In the genomic region with DNA sequence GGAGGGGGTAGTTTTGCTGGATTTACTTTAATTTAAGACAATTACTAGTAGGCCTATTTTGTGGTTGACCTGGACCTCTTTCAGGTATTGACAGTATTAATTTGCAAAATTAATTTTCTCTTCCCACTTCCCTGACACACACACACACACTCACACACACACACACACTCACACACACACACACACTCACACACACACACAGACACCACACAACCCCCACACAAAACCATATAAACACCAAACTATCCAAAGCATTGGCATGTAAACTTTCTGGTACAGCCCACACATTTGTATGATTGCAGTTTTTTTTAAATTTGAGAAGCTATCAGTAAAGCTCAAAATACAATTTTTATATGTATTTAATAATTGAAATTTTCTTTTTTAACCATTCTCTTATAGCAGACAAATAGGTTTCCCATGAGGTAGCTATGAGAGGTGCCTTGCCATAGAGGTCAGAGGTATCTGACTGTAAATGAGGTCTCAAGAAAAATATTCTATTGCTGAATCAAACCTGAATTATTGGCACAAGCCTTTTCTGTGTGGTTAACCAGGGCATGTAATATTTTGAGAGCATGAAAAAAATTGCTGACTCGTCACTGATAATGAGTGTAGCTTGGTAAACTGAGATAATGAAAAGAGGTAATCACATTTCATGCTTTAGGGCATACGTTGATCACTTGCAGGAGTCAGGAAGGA, we compare ENCODE assay signal across 3 cellular contexts.
TF ChIP-seq lines count a peak whose summit lies in the region.

No MANE protein-coding gene starts in this region.

TF ChIP-seq in GM23338, 12 proteins besides CTCF, POLR2A, EP300 and RAD21 (continues in another document):
- TF ChIP-seq, protein P1, sequence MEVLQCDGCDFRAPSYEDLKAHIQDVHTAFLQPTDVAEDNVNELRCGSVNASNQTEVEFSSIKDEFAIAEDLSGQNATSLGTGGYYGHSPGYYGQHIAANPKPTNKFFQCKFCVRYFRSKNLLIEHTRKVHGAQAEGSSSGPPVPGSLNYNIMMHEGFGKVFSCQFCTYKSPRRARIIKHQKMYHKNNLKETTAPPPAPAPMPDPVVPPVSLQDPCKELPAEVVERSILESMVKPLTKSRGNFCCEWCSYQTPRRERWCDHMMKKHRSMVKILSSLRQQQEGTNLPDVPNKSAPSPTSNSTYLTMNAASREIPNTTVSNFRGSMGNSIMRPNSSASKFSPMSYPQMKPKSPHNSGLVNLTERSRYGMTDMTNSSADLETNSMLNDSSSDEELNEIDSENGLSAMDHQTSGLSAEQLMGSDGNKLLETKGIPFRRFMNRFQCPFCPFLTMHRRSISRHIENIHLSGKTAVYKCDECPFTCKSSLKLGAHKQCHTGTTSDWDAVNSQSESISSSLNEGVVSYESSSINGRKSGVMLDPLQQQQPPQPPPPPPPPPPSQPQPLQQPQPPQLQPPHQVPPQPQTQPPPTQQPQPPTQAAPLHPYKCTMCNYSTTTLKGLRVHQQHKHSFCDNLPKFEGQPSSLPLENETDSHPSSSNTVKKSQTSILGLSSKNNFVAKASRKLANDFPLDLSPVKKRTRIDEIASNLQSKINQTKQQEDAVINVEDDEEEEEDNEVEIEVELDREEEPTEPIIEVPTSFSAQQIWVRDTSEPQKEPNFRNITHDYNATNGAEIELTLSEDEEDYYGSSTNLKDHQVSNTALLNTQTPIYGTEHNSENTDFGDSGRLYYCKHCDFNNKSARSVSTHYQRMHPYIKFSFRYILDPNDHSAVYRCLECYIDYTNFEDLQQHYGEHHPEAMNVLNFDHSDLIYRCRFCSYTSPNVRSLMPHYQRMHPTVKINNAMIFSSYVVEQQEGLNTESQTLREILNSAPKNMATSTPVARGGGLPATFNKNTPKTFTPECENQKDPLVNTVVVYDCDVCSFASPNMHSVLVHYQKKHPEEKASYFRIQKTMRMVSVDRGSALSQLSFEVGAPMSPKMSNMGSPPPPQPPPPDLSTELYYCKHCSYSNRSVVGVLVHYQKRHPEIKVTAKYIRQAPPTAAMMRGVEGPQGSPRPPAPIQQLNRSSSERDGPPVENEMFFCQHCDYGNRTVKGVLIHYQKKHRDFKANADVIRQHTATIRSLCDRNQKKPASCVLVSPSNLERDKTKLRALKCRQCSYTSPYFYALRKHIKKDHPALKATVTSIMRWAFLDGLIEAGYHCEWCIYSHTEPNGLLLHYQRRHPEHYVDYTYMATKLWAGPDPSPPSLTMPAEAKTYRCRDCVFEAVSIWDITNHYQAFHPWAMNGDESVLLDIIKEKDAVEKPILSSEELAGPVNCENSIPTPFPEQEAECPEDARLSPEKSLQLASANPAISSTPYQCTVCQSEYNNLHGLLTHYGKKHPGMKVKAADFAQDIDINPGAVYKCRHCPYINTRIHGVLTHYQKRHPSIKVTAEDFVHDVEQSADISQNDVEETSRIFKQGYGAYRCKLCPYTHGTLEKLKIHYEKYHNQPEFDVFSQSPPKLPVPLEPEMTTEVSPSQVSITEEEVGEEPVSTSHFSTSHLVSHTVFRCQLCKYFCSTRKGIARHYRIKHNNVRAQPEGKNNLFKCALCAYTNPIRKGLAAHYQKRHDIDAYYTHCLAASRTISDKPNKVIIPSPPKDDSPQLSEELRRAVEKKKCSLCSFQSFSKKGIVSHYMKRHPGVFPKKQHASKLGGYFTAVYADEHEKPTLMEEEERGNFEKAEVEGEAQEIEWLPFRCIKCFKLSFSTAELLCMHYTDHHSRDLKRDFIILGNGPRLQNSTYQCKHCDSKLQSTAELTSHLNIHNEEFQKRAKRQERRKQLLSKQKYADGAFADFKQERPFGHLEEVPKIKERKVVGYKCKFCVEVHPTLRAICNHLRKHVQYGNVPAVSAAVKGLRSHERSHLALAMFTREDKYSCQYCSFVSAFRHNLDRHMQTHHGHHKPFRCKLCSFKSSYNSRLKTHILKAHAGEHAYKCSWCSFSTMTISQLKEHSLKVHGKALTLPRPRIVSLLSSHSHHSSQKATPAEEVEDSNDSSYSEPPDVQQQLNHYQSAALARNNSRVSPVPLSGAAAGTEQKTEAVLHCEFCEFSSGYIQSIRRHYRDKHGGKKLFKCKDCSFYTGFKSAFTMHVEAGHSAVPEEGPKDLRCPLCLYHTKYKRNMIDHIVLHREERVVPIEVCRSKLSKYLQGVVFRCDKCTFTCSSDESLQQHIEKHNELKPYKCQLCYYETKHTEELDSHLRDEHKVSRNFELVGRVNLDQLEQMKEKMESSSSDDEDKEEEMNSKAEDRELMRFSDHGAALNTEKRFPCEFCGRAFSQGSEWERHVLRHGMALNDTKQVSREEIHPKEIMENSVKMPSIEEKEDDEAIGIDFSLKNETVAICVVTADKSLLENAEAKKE (CRISPR knock-in tag; IDR thresholded peaks at IDR 0.05), result no peak
- no peak for TF ChIP-seq NANOG (IDR thresholded peaks at IDR 0.05; ENCODE audit: borderline replicate concordance)
- TF ChIP-seq JUNB (IDR thresholded peaks at IDR 0.05; ENCODE audit: unreplicated experiment), result no peak
- TF ChIP-seq EZH2phosphoT487 (IDR thresholded peaks at IDR 0.05; ENCODE audit: unreplicated experiment), result no peak
- no peak for TF ChIP-seq POLR2AphosphoS5 (IDR thresholded peaks at IDR 0.05; ENCODE audit: low read depth)
- TF ChIP-seq CREB1 (CRISPR knock-in tag; IDR thresholded peaks at IDR 0.05; ENCODE audit: low read depth), result no peak
- no peak for TF ChIP-seq STAT1 (IDR thresholded peaks at IDR 0.05; ENCODE audit: unreplicated experiment)
- TF ChIP-seq ZNF114 (CRISPR knock-in tag; IDR thresholded peaks at IDR 0.05), result no peak

TF ChIP-seq in H1, 55 proteins besides CTCF, POLR2A, EP300 and RAD21:
- no peak for TF ChIP-seq SRF (IDR thresholded peaks at IDR 0.05; ENCODE audit: low read depth, low read length)
- peak; percentile 59; the same call in 1 of the 2 replicates for TF ChIP-seq MAFK (IDR thresholded peaks at IDR 0.05; ENCODE audit: low read depth, low read length)

TF ChIP-seq in HEK293T, 16 proteins besides CTCF, POLR2A, EP300 and RAD21:
- TF ChIP-seq FOXM1 (IDR thresholded peaks at IDR 0.05; ENCODE audit: borderline replicate concordance), result no peak
- TF ChIP-seq FOXK2 (IDR thresholded peaks at IDR 0.05), result no peak
- no peak for TF ChIP-seq ARNT (IDR thresholded peaks at IDR 0.05)
- no peak for TF ChIP-seq ELF4 (IDR thresholded peaks at IDR 0.05)
- TF ChIP-seq, protein P2, sequence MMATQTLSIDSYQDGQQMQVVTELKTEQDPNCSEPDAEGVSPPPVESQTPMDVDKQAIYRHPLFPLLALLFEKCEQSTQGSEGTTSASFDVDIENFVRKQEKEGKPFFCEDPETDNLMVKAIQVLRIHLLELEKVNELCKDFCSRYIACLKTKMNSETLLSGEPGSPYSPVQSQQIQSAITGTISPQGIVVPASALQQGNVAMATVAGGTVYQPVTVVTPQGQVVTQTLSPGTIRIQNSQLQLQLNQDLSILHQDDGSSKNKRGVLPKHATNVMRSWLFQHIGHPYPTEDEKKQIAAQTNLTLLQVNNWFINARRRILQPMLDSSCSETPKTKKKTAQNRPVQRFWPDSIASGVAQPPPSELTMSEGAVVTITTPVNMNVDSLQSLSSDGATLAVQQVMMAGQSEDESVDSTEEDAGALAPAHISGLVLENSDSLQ (IDR thresholded peaks at IDR 0.05), result no peak
